8 cellular contexts compared by ENCODE assay signal in the genomic region with DNA sequence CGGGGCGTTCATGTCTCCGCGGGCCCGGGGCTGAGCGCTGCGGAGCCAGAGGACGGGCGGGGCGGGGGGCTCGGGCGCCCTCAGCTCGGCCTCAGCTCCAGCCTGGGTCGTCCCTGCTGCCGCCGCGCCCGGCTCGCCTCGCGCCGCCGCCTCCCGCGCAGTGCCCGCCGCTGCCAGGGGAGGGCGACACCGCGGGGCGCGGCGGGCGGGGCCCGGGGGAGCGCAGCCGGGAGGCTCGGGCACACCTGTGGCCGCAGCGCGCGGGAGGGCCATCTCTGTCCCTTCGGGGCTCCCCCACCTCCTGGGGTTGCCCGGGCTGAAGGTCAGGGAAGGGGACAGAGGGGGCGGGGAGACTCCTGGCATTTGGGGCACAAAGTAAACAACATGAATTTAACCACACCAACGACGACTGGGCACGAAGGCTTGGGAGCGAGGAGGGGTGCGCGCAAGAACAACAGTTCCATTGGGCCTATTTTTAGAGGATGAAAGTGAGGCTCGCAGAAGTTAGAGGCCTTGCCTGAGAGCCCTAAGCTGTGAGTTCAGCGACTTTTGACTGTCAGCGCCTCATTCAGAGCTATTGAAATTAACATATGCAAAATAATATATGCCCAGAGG. TPM values are rescaled to one million over a fixed set of nuclear protein-coding genes. Genes with fewer than 3 reads are reported as not detected.
A peak's percentile ranks its signal among the peaks of the same experiment; 100 is the strongest.
DNase-seq lines count a peak whose midpoint lies in the region; ATAC-seq and TF ChIP-seq lines count a peak whose summit lies in the region.

A gene with protein sequence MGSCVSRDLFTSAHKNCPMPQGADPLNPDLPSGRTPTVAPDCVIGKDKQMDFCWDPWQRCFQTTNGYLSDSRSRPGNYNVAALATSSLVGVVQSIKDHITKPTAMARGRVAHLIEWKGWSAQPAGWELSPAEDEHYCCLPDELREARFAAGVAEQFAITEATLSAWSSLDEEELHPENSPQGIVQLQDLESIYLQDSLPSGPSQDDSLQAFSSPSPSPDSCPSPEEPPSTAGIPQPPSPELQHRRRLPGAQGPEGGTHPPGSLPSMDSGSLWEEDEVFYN (minus strand): TSS at position 162 of the 615 bp plus-strand sequence. CDS start 209 bp downstream, outside the sequence.

- H3K4me1 ChIP-seq in HUES48 (ENCODE audit: control insufficient read depth, insufficient read depth, low read length) (no peaks in the 10 kb centered on the region), testis (peaks cover 10% of the 10 kb centered on the region)

- H3K9ac ChIP-seq in HUES48 (ENCODE audit: low read depth, low read length), result no peak within 1 kb of the TSS

- no peak within 1 kb of the TSS for H3K27ac ChIP-seq in HUES48 (ENCODE audit: low read depth, low read length)
- peak within 1 kb of the TSS in 36 of 59 donors; percentile 11 to 90 (median 60) for H3K27ac ChIP-seq in dorsolateral prefrontal cortex
- no peak within 1 kb of the TSS for H3K27ac ChIP-seq in testis

- H3K27me3 ChIP-seq in HUES48 (ENCODE audit: control insufficient read depth, insufficient read depth, low read length) (peaks cover 57% of the 10 kb centered on the region), dorsolateral prefrontal cortex (no peaks in the 10 kb centered on the region), testis (no peaks in the 10 kb centered on the region)

- intact Hi-C loops in dorsolateral prefrontal cortex (cut with DNase I) (loop anchor here in 1 of 2 donors (5.0 kb wide), 1 partner anchor 279 kb away; a partner anchor contains a TSS), testis (cut with DNase I; ENCODE audit: low total_unique reads) (no loop called here)

- WGBS in testis, 2 donors, result 8 to 13% methylated on average over 10 to 18 of the region's 54 CpGs

- TF ChIP-seq POLR2A in testis (IDR thresholded peaks at IDR 0.05), result no peak

- no peak for ATAC-seq in GM21390 (IDR thresholded peaks at IDR 0.05; ENCODE audit: unreplicated experiment)
- ATAC-seq in GM18861 (IDR thresholded peaks at IDR 0.05; ENCODE audit: unreplicated experiment), result no peak

- H3K4me3 ChIP-seq in HUES48 (ENCODE audit: low read depth, low read length) (peak within 1 kb of the TSS; percentile 54), dorsolateral prefrontal cortex (peak within 1 kb of the TSS; percentile 44 to 74 (median 60)), testis (peak within 1 kb of the TSS in 1 of 2 donors; percentile 41)

- peak; percentile 59 for DNase-seq in COLO668 (lab: John Stamatoyannopoulos, UW; ENCODE audit: unreplicated experiment)
- peak; percentile 23 to 26 for DNase-seq in activated CD4-positive, alpha-beta T cell treated with anti-CD3 and anti-CD28 coated beads for 4 hours
- DNase-seq in dorsolateral prefrontal cortex, result peak in 3 of 10 donors; percentile 26 to 64 (median 61)
- DNase-seq in midbrain (lab: John Stamatoyannopoulos, UW), result peak; percentile 20
- peak; percentile 26 for DNase-seq in testis

- H3K36me3 ChIP-seq in HUES48 (ENCODE audit: control insufficient read depth, insufficient read depth, low read length) (no peaks in the 10 kb centered on the region), testis (ENCODE audit: low read depth, missing control alignments) (no peaks in the 10 kb centered on the region)

- H3K9me3 ChIP-seq in HUES48 (ENCODE audit: control insufficient read depth, insufficient read depth, low read length) (no peaks in the 10 kb centered on the region), testis (no peaks in the 10 kb centered on the region)

- TF ChIP-seq CTCF in dorsolateral prefrontal cortex (IDR thresholded peaks at IDR 0.05 in 54 of 56, conservative IDR thresholded peaks at IDR 0.05 in 2 of 56; ENCODE audit: low read depth in 1 of 56, partially characterized antibody in 56 of 56) (peak in 26 of 56 donors; percentile 8 to 65 (median 33)), testis (IDR thresholded peaks at IDR 0.05) (peak in 2 of 3 experiments; percentile 7 to 78)

RNA-seq across cellular contexts. Expression of the gene that starts here (rescaled TPM):
- total RNA-seq in dorsolateral prefrontal cortex (10 to 100 TPM in 14 of 120 experiments, 1 to 10 TPM in 106; 2.2 to 15.3 (median 7.6) TPM), testis (1 to 10 TPM in 1 of 2 donors, under 1 TPM in 1; 0.87 to 1.2 TPM)
- polyA plus RNA-seq in testis (ENCODE audit: insufficient read depth, low read depth, low replicate concordance), result 0.42 TPM

Comparison
In these comparisons a context has a peak if more than half of its experiments do, and no peak if none do; other contexts are left out.
1. H3K27ac ChIP-seq: peak in dorsolateral prefrontal cortex (36 of 59); none in HUES48 (single experiment) and testis (0 of 2).